ENCODE assay signal across 1 cellular context in genomic region chr12:94427520-94428381, GRCh38.
TF ChIP-seq lines count a peak whose summit lies in the region.

No MANE protein-coding gene starts in this region.

TF ChIP-seq in H1, 55 proteins besides CTCF, POLR2A, EP300 and RAD21 (continued from another document):
- TF ChIP-seq NANOG (IDR thresholded peaks at IDR 0.05; ENCODE audit: insufficient read depth, low read depth, low read length, poor library complexity, severe bottlenecking) (no peak), CBX5 (IDR thresholded peaks at IDR 0.05; ENCODE audit: low read depth, low read length) (no peak), YY1 (IDR thresholded peaks at IDR 0.05; ENCODE audit: low read depth, low read length) (no peak), RBBP5 (IDR thresholded peaks at IDR 0.05; ENCODE audit: borderline replicate concordance, low read depth, low read length) (no peak), RXRA (IDR thresholded peaks at IDR 0.05; ENCODE audit: insufficient read depth, low read depth, low read length) (no peak)
- TF ChIP-seq, protein P1, sequence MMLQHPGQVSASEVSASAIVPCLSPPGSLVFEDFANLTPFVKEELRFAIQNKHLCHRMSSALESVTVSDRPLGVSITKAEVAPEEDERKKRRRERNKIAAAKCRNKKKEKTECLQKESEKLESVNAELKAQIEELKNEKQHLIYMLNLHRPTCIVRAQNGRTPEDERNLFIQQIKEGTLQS (IDR thresholded peaks at IDR 0.05; ENCODE audit: insufficient read depth, low read depth, low read length): no peak
- TF ChIP-seq, protein P2, sequence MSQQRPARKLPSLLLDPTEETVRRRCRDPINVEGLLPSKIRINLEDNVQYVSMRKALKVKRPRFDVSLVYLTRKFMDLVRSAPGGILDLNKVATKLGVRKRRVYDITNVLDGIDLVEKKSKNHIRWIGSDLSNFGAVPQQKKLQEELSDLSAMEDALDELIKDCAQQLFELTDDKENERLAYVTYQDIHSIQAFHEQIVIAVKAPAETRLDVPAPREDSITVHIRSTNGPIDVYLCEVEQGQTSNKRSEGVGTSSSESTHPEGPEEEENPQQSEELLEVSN (IDR thresholded peaks at IDR 0.05): no peak
TF ChIP-seq in H1: peak in this region for 0.
